In the genomic region with DNA sequence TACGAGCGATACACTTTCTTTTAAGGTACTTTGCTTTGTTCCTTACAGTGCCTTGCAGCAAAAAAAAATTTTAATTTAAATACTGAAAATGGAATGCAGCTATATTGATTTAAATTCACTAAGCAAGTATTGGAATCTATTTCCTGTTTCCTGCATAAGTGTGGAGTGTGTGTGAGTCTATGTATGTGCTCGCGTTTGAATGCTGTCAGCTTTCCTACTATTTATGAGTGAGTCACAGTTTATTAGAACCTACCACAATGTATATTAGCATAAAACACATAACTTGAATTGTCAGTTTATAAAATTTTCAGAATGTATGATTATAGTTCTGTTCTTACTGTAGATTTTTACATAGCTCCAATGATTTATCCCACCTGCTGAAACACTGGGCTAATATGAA, we compare ENCODE assay signal across 15 cellular contexts.
"Had no signal": no experiment of that assay in that cellular context is flagged by ENCODE, and none has a peak within 500 bp of the region (broad histone marks: within the 10 kb centered on the region; RNA-seq: fewer than 3 reads in every experiment).

No MANE protein-coding gene starts in this region.

- H3K27me3 ChIP-seq: colonic mucosa, suprapubic skin, upper lobe of left lung had no signal

- H3K9ac ChIP-seq: parathyroid adenoma had no signal

- H3K79me2 ChIP-seq: parathyroid adenoma had no signal

- H3K36me3 ChIP-seq: colonic mucosa, suprapubic skin, upper lobe of left lung had no signal

- H2AFZ ChIP-seq: parathyroid adenoma had no signal

- ATAC-seq: left colon; stimulated activated naive CD8-positive, alpha-beta T cell treated with anti-CD3 and anti-CD28 coated beads, Interleukin-15, Interleukin-2, amounts not matched to agents 100 U/mL and 50 U/mL, for 24 hours had no signal

- H3K27ac ChIP-seq: colonic mucosa, parathyroid adenoma, suprapubic skin, upper lobe of left lung had no signal

- H3K4me1 ChIP-seq: colonic mucosa, parathyroid adenoma, suprapubic skin, upper lobe of left lung had no signal

- DNase-seq: activated CD4-positive, alpha-beta T cell treated with anti-CD3 and anti-CD28 coated beads, Interleukin-2, amount 50 U/mL, for 1 hour; activated naive CD4-positive, alpha-beta T cell treated with anti-CD3 and anti-CD28 coated beads, Interleukin-2, amount 10 ng/mL, durations not matched to agents 7 days and 5 days; caudate nucleus; colonic mucosa; effector memory CD4-positive, alpha-beta T cell; erythroblast; head of caudate nucleus; left colon; stimulated activated CD4-positive, alpha-beta T cell treated with anti-CD3 and anti-CD28 coated beads, Interleukin-4, amount 100 ng/mL, for 1 hour; stimulated activated CD8-positive, alpha-beta memory T cell treated with anti-CD3 and anti-CD28 coated beads, Interleukin-4, amount 100 ng/mL, for 48 hours; stimulated activated naive CD8-positive, alpha-beta T cell treated with anti-CD3 and anti-CD28 coated beads, Interleukin-15, Interleukin-2, amounts not matched to agents 100 U/mL and 50 U/mL, for 24 hours; T-helper 2 cell; upper lobe of left lung had no signal

- H3K4me3 ChIP-seq: colonic mucosa, suprapubic skin, upper lobe of left lung had no signal

- H3K9me3 ChIP-seq: colonic mucosa, suprapubic skin, upper lobe of left lung had no signal
